13 cellular contexts compared by ENCODE assay signal in the genomic region with DNA sequence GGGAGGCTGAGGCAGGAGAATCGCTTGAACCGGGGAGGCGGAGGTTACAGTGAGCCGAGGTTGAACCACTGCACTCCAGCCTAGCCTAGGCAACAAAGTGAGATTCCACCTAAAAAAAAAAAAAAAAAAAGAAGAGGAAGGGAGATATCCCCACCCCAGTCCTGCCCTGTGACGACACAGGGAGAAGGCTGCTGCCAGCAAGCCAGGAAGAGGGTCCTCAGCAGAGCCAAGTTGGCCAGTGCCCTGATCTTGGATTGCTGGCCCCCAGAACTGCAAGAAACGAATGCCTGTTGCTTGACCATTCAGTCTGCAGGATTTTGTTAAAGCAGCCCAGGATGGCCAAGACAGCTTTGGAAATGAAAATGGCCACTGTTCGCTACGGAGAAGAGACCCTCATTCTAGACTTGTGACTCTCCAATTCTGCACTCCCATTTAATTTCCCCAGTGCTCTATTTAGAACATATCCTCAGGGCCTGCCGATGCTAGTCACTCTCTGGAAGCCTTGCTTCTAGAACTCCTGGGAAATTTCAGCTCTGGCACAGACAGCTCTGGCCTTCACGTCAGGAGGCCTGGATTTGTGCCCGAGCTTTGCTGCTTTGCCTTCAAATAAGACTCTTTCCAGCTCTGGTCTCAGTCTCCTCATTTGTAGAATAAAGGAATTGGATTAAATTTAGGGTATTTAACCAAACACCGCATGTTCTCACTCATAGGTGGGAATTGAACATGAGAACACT. TPM values are rescaled to one million over a fixed set of nuclear protein-coding genes. Genes with fewer than 3 reads are reported as not detected.
DNase-seq lines count a peak whose midpoint lies in the region; ATAC-seq, FAIRE-seq and TF ChIP-seq lines count a peak whose summit lies in the region.
"Had no signal": no experiment of that assay in that cellular context is flagged by ENCODE, and none has a peak within 500 bp of the region (broad histone marks: within the 10 kb centered on the region; RNA-seq: fewer than 3 reads in every experiment).

No MANE protein-coding gene starts in this region.

- no peak for FAIRE-seq in GM12892 (lab: Jason Lieb, UNC)
- FAIRE-seq: H54 had no signal

- intact Hi-C loops in left cardiac atrium (cut with DNase I) (no loop called here), posterior cingulate gyrus (cut with DNase I) (no loop called here), lower leg skin (cut with DNase I; ENCODE audit: low total_unique reads) (no loop called here)

- 68 to 76% methylated on average over 12 of the region's 12 CpGs for WGBS in lower leg skin, 2 donors

- peak; percentile 76 to 90 for ATAC-seq in left cardiac atrium
- ATAC-seq: naive thymus-derived CD4-positive, alpha-beta T cell had no signal

- H3K4me3 ChIP-seq in lower leg skin (ENCODE audit: low read depth, poor library complexity, severe bottlenecking): no peak overlapping the region
- H3K4me3 ChIP-seq: skin epidermis had no signal

- TF ChIP-seq POLR2A in lower leg skin (IDR thresholded peaks at IDR 0.05): no peak
- TF ChIP-seq POLR2A in GM12892 (IDR thresholded peaks at IDR 0.05; ENCODE audit: low read depth, low read length): no peak

- DNase-seq in C1 segment of cervical spinal cord (lab: John Stamatoyannopoulos, UW): peak in 9 of 14 donors; percentile 4 to 73 (median 25)
- peak; percentile 88 for DNase-seq in cerebellar cortex (ENCODE audit: low spot score)
- peak; percentile 75 for DNase-seq in left cardiac atrium
- DNase-seq in posterior cingulate gyrus: peak in 6 of 10 donors; percentile 9 to 75 (median 32)
- no peak for DNase-seq in RKO (ENCODE audit: low spot score)
- no peak for DNase-seq in lower leg skin (ENCODE audit: low spot score in 2 of 2)
- no peak for DNase-seq in GM12892 (ENCODE audit: insufficient read length)
- DNase-seq in NCI-H1105 (lab: John Stamatoyannopoulos, UW): no peak
- DNase-seq: activated CD4-positive, alpha-beta memory T cell treated with anti-CD3 and anti-CD28 coated beads for 36 hours; activated gamma-delta T cell; naive thymus-derived CD4-positive, alpha-beta T cell had no signal

- TF ChIP-seq CTCF in lower leg skin (IDR thresholded peaks at IDR 0.05): no peak

RNA-seq across cellular contexts. Expression of a gene that starts 15.8 kb away (rescaled TPM):
- total RNA-seq in left cardiac atrium: 10 to 100 TPM in 1 of 2 donors, 1 to 10 TPM in 1; 8.0 to 11.7 TPM
- total RNA-seq in lower leg skin: 10 to 100 TPM; 12.9 to 16.2 (median 13.6) TPM
- polyA plus RNA-seq in GM12892 (2012; ENCODE audit: missing spikeins): 8.4 TPM

RNA-seq across cellular contexts. Expression of a gene that starts 43.6 kb away (rescaled TPM):
- 10 to 100 TPM; 18.8 to 21.8 TPM for total RNA-seq in left cardiac atrium
- total RNA-seq in lower leg skin: 10 to 100 TPM in 2 of 4 donors, 1 to 10 TPM in 2; 9.4 to 15.3 (median 10.7) TPM
- 39.8 TPM for polyA plus RNA-seq in GM12892 (2012; ENCODE audit: missing spikeins)

Comparison
In these comparisons a context has a peak if more than half of its experiments do, and no peak if none do; other contexts are left out.
1. DNase-seq: peak in C1 segment of cervical spinal cord (9 of 14), cerebellar cortex (single experiment), left cardiac atrium (single experiment) and posterior cingulate gyrus (6 of 10); none in RKO (single experiment), lower leg skin (0 of 2), GM12892 (single experiment) and NCI-H1105 (single experiment).